In the genomic region with DNA sequence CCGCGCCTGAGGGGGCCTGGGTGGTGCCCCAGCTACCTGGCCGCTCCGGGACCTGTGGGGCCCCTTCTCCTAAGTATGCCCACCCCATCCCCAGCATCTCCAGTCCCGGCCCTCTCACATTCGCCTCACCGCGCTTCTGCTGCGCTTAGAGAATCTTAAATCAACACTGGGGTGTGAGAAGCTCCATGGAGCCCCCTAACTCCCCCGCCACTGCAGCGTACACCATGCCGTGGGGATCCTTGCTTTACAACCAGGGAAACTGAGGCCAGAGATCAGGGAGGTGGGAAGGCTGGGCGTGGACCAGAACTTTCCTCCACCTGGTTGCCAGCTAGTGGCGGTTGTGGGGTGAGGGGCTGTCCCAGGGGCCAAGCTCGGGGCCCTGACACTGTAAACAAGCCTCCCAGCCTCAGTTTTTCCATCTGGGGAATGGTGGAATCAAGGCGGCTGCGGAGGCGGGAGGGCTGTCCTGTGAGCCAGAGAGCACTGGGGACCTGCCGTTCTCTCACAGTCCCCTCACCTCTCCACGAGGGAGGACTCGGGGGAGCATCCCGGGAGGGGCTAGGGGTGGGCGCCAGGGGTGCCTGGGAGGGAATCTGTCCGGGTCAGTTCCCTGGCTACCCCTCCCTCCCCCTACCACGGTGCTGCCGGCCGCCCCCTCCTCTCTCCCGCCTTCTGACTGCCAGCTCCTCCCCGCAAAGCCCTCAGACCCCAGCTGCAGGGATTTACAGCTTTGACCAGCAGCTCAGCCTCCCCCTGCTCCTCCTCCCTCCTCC, we compare ENCODE assay signal across 8 cellular contexts.
DNase-seq lines count a peak whose midpoint lies in the region; ATAC-seq and TF ChIP-seq lines count a peak whose summit lies in the region.

No MANE protein-coding gene starts in this region.

- peak overlapping the region; percentile 45 for H3K4me3 Mint-ChIP-seq in activated T-cell treated with anti-CD3 and anti-CD28 coated beads, Interleukin-2, amount 50 U/mL, for 4 hours
- peak overlapping the region; percentile 78 for H3K4me3 Mint-ChIP-seq in stimulated activated effector memory CD8-positive, alpha-beta T cell treated with anti-CD3 and anti-CD28 coated beads, Interleukin-12 subunit alpha, Interleukin-12 subunit beta, amount 100 ng/mL, for 72 hours

- DNase-seq in activated T-cell treated with anti-CD3 and anti-CD28 coated beads, Interleukin-2, amount 50 U/mL, for 4 hours, result peak; percentile 33
- peak; percentile 22 to 63 for DNase-seq in stimulated activated effector memory CD8-positive, alpha-beta T cell treated with anti-CD3 and anti-CD28 coated beads, Interleukin-12 subunit alpha, Interleukin-12 subunit beta, amount 100 ng/mL, for 72 hours (ENCODE audit: low spot score in 2 of 2)
- DNase-seq in cortex of kidney (lab: John Stamatoyannopoulos, UW), result no peak
- DNase-seq in GM10248 (ENCODE audit: extremely low spot score), result no peak
- no peak for DNase-seq in posterior vena cava (ENCODE audit: low spot score)

- H3K4me3 ChIP-seq in HUES64 (ENCODE audit: low read length) (peak overlapping the region; percentile 40), iPS-18c (ENCODE audit: insufficient read depth, low read depth, low read length) (0 out of 2 replicates have a peak overlapping the region, but pooled peaks have one; percentile 20)

- CTCF ChIA-PET in GM10248 (lab: Yijun Ruan, JAX), result interaction anchor here (0.8 to 2.8 kb wide), 9 partner anchors 10 to 328 kb away, joined by 3 to 10 read pairs (median 4); no protein-coding TSS in a partner anchor

- H3K4me1 ChIP-seq in HUES64 (ENCODE audit: insufficient read depth, low read length), result peaks cover 25% of the 10 kb centered on the region

- no peaks in the 10 kb centered on the region for H3K27me3 Mint-ChIP-seq in activated T-cell treated with anti-CD3 and anti-CD28 coated beads, Interleukin-2, amount 50 U/mL, for 4 hours (ENCODE audit: low read depth)

- POLR2A ChIA-PET in GM10248 (lab: Yijun Ruan, JAX), result interaction anchor here (1.0 kb wide), 1 partner anchor 318 kb away, joined by 6 read pairs; no protein-coding TSS in a partner anchor

- intact Hi-C loops in posterior vena cava (cut with DNase I), result no loop called here

- WGBS in HUES64, result 19% methylated on average over 27 of the region's 29 CpGs

- 0 out of 2 replicates have a peak, but pooled peaks cover 3% of the 10 kb centered on the region for H3K27me3 ChIP-seq in HUES64 (ENCODE audit: insufficient read depth, low read length)

- no peak for TF ChIP-seq CTCF in GM10248 (IDR thresholded peaks at IDR 0.05; ENCODE audit: control extremely low read depth, extremely low read depth, low read depth, missing control alignments)

- H3K36me3 ChIP-seq in HUES64 (ENCODE audit: insufficient read depth, low read length), result no peaks in the 10 kb centered on the region

- no peak overlapping the region; the same call in 1 of the 2 replicates for H3K27ac ChIP-seq in HUES64 (ENCODE audit: low read depth, low read length)

- H3K9ac ChIP-seq in HUES64 (ENCODE audit: low read depth, low read length), result peak overlapping the region; percentile 21; the same call in 1 of the 2 replicates

- peaks cover 40% of the 10 kb centered on the region for H3K4me1 Mint-ChIP-seq in activated T-cell treated with anti-CD3 and anti-CD28 coated beads, Interleukin-2, amount 50 U/mL, for 4 hours (ENCODE audit: low read depth)
- peaks cover 45% of the 10 kb centered on the region for H3K4me1 Mint-ChIP-seq in stimulated activated effector memory CD8-positive, alpha-beta T cell treated with anti-CD3 and anti-CD28 coated beads, Interleukin-12 subunit alpha, Interleukin-12 subunit beta, amount 100 ng/mL, for 72 hours

- H3K36me3 Mint-ChIP-seq in activated T-cell treated with anti-CD3 and anti-CD28 coated beads, Interleukin-2, amount 50 U/mL, for 4 hours (ENCODE audit: insufficient read depth), result no peaks in the 10 kb centered on the region
- H3K36me3 Mint-ChIP-seq in stimulated activated effector memory CD8-positive, alpha-beta T cell treated with anti-CD3 and anti-CD28 coated beads, Interleukin-12 subunit alpha, Interleukin-12 subunit beta, amount 100 ng/mL, for 72 hours, result peaks cover 11% of the 10 kb centered on the region

- H3K27ac Mint-ChIP-seq in stimulated activated effector memory CD8-positive, alpha-beta T cell treated with anti-CD3 and anti-CD28 coated beads, Interleukin-12 subunit alpha, Interleukin-12 subunit beta, amount 100 ng/mL, for 72 hours, result peak overlapping the region; percentile 93

- no peaks in the 10 kb centered on the region for H3K9me3 Mint-ChIP-seq in activated T-cell treated with anti-CD3 and anti-CD28 coated beads, Interleukin-2, amount 50 U/mL, for 4 hours
- H3K9me3 Mint-ChIP-seq in stimulated activated effector memory CD8-positive, alpha-beta T cell treated with anti-CD3 and anti-CD28 coated beads, Interleukin-12 subunit alpha, Interleukin-12 subunit beta, amount 100 ng/mL, for 72 hours, result no peaks in the 10 kb centered on the region

- H3K9me3 ChIP-seq in HUES64 (ENCODE audit: insufficient read depth, low read depth, low read length) (no peaks in the 10 kb centered on the region), iPS-18c (ENCODE audit: control insufficient read depth, insufficient read depth, low read length) (no peaks in the 10 kb centered on the region)

- ATAC-seq in activated T-cell treated with anti-CD3 and anti-CD28 coated beads, Interleukin-2, amount 50 U/mL, for 4 hours, result peak; percentile 26 to 33
- peak; percentile 24 for ATAC-seq in stimulated activated effector memory CD8-positive, alpha-beta T cell treated with anti-CD3 and anti-CD28 coated beads, Interleukin-12 subunit alpha, Interleukin-12 subunit beta, amount 100 ng/mL, for 72 hours
- no peak for ATAC-seq in GM19023 (IDR thresholded peaks at IDR 0.05; ENCODE audit: unreplicated experiment)

Comparison
In these comparisons a context has a peak if more than half of its experiments do, and no peak if none do; other contexts are left out.
1. DNase-seq: peak in activated T-cell treated with anti-CD3 and anti-CD28 coated beads, Interleukin-2, amount 50 U/mL, for 4 hours (single experiment) and stimulated activated effector memory CD8-positive, alpha-beta T cell treated with anti-CD3 and anti-CD28 coated beads, Interleukin-12 subunit alpha, Interleukin-12 subunit beta, amount 100 ng/mL, for 72 hours (2 of 2); none in cortex of kidney (single experiment), GM10248 (single experiment) and posterior vena cava (single experiment).